In genomic region chr15:101276501-101277037, GRCh38 we compare ENCODE assay signal across 8 cellular contexts. TPM values are rescaled to one million over a fixed set of nuclear protein-coding genes. Genes with fewer than 3 reads are reported as not detected.
A peak's percentile ranks its signal among the peaks of the same experiment; 100 is the strongest.
DNase-seq lines count a peak whose midpoint lies in the region; ATAC-seq lines count a peak whose summit lies in the region.

No MANE protein-coding gene starts in this region.

- H3K4me1 ChIP-seq in subcutaneous abdominal adipose tissue (ENCODE audit: control insufficient read depth in 5 of 5, insufficient read depth in 5 of 5, low read length in 5 of 5): peaks cover 0 to 22% (median 19%) of the 10 kb centered on the region in 5 donors

- H3K27ac Mint-ChIP-seq in activated naive CD4-positive, alpha-beta T cell treated with anti-CD3 and anti-CD28 coated beads, Interleukin-2, amount 50 U/mL, for 72 hours: peak overlapping the region; percentile 89 to 95

- H3K27me3 ChIP-seq in subcutaneous abdominal adipose tissue (ENCODE audit: control insufficient read depth in 5 of 5, insufficient read depth in 4 of 5, low read length in 5 of 5): no peaks in the 10 kb centered on the region

- H3K27ac ChIP-seq in subcutaneous abdominal adipose tissue (ENCODE audit: low read depth, low read length): peak overlapping the region; percentile 84

- ATAC-seq in GM21423 (IDR thresholded peaks at IDR 0.05; ENCODE audit: unreplicated experiment): peak; percentile 41
- peak in 1 of 2 donors; percentile 5 for ATAC-seq in activated naive CD4-positive, alpha-beta T cell treated with anti-CD3 and anti-CD28 coated beads, Interleukin-2, amount 50 U/mL, for 72 hours
- ATAC-seq in HG02588 (IDR thresholded peaks at IDR 0.05; ENCODE audit: unreplicated experiment): no peak

- H3K9me3 ChIP-seq in subcutaneous abdominal adipose tissue (ENCODE audit: control insufficient read depth in 5 of 5, low read length in 5 of 5): no peaks in the 10 kb centered on the region

- peak overlapping the region; percentile 82 to 96 (median 92) for H3K4me3 ChIP-seq in subcutaneous abdominal adipose tissue (ENCODE audit: low read depth in 1 of 5, low read length in 5 of 5)

- H3K36me3 Mint-ChIP-seq in activated naive CD4-positive, alpha-beta T cell treated with anti-CD3 and anti-CD28 coated beads, Interleukin-2, amount 50 U/mL, for 72 hours: peaks cover 18 to 23% of the 10 kb centered on the region in 2 donors

- no peaks in the 10 kb centered on the region for H3K9me3 Mint-ChIP-seq in activated naive CD4-positive, alpha-beta T cell treated with anti-CD3 and anti-CD28 coated beads, Interleukin-2, amount 50 U/mL, for 72 hours

- peaks cover 29 to 56% (median 49%) of the 10 kb centered on the region in 5 donors for H3K36me3 ChIP-seq in subcutaneous abdominal adipose tissue (ENCODE audit: control insufficient read depth in 5 of 5, insufficient read depth in 5 of 5, low read length in 5 of 5)

- peak overlapping the region; percentile 83 to 92 (median 87) for H3K9ac ChIP-seq in subcutaneous abdominal adipose tissue (ENCODE audit: low read length in 5 of 5)

- DNase-seq in EL (peak; percentile 41), LHCN-M2 (ENCODE audit: low read depth) (peak; percentile 36), iris pigment epithelial cell (ENCODE audit: low read depth) (peak; percentile 63), AG08395 (ENCODE audit: low spot score) (no peak)
- no peak for DNase-seq in activated naive CD4-positive, alpha-beta T cell treated with anti-CD3 and anti-CD28 coated beads, Interleukin-2, amount 50 U/mL, for 72 hours (ENCODE audit: low spot score in 2 of 2)

RNA-seq across cellular contexts. Expression of gene SELENOS, which starts 0.7 kb away (rescaled TPM):
- total RNA-seq in LHCN-M2 (2014; rRNA removed): 58.7 and 73.5 TPM in 2 replicates
- 56.2 TPM for polyA plus RNA-seq in LHCN-M2 (2012)
- 10 to 100 TPM; 18.4 to 22.6 TPM for total RNA-seq in activated naive CD4-positive, alpha-beta T cell treated with anti-CD3 and anti-CD28 coated beads, Interleukin-2, amount 50 U/mL, for 72 hours

RNA-seq across cellular contexts. Expression of gene SNRPA1, which starts 18.5 kb away (rescaled TPM):
- total RNA-seq in LHCN-M2 (2014; rRNA removed): 25.1 and 25.4 TPM in 2 replicates
- polyA plus RNA-seq in LHCN-M2 (2012): 42.7 TPM
- 100 to 1,000 TPM; 163 to 174 TPM for total RNA-seq in activated naive CD4-positive, alpha-beta T cell treated with anti-CD3 and anti-CD28 coated beads, Interleukin-2, amount 50 U/mL, for 72 hours

RNA-seq across cellular contexts. Expression of gene CHSY1, which starts 24.7 kb away (rescaled TPM):
- total RNA-seq in LHCN-M2 (2014; rRNA removed): 20.5 and 21.8 TPM in 2 replicates
- 10.1 TPM for polyA plus RNA-seq in LHCN-M2 (2012)
- 10 to 100 TPM; 45.5 to 54.1 TPM for total RNA-seq in activated naive CD4-positive, alpha-beta T cell treated with anti-CD3 and anti-CD28 coated beads, Interleukin-2, amount 50 U/mL, for 72 hours

Comparison
In these comparisons a context has a peak if more than half of its experiments do, and no peak if none do; other contexts are left out.
1. DNase-seq: peak in EL (single experiment), LHCN-M2 (single experiment) and iris pigment epithelial cell (single experiment); none in activated naive CD4-positive, alpha-beta T cell treated with anti-CD3 and anti-CD28 coated beads, Interleukin-2, amount 50 U/mL, for 72 hours (0 of 2) and AG08395 (single experiment).